ENCODE assay signal across 16 cellular contexts in genomic region chr3:107756649-107757048, GRCh38.
A peak's percentile ranks its signal among the peaks of the same experiment; 100 is the strongest.
DNase-seq lines count a peak whose midpoint lies in the region; FAIRE-seq and TF ChIP-seq lines count a peak whose summit lies in the region.
"Had no signal": no experiment of that assay in that cellular context is flagged by ENCODE, and none has a peak within 500 bp of the region (broad histone marks: within the 10 kb centered on the region; RNA-seq: fewer than 3 reads in every experiment).

No MANE protein-coding gene starts in this region.

- peaks cover 2% of the 10 kb centered on the region; the same call in 1 of the 2 replicates for H3K27me3 Mint-ChIP-seq in HFFc6 (ENCODE audit: insufficient read depth)
- H3K27me3 Mint-ChIP-seq: CD8-positive, alpha-beta memory T cell had no signal

- no peaks in the 10 kb centered on the region for H3K9me3 ChIP-seq in keratinocyte (ENCODE audit: control insufficient read depth, low read depth, low read length)
- H3K9me3 ChIP-seq in uterus = no peaks in the 10 kb centered on the region
- no peaks in the 10 kb centered on the region for H3K9me3 ChIP-seq in esophagus muscularis mucosa
- H3K9me3 ChIP-seq: HAP-1 had no signal

- H3K9ac ChIP-seq in keratinocyte (ENCODE audit: control insufficient read depth, extremely low read depth, insufficient read depth, low read length) = no peak overlapping the region

- H3K4me1 ChIP-seq in keratinocyte (ENCODE audit: control insufficient read depth, extremely low read depth, insufficient read depth, low read length) (no peaks in the 10 kb centered on the region), uterus (no peaks in the 10 kb centered on the region), esophagus muscularis mucosa (peaks cover 0 to 9% (median 2%) of the 10 kb centered on the region in 4 donors)
- H3K4me1 ChIP-seq: HAP-1 had no signal

- intact Hi-C loops in dorsolateral prefrontal cortex (cut with DNase I) (loop anchor here (5.0 to 10.0 kb wide), 2 partner anchors 86 to 168 kb away; no protein-coding TSS in a partner anchor), uterus (cut with DNase I; ENCODE audit: low total_unique reads) (no loop called here), esophagus muscularis mucosa (cut with DNase I) (no loop called here)

- H3K36me3 Mint-ChIP-seq in HFFc6 (ENCODE audit: low read depth) = no peaks in the 10 kb centered on the region

- H3K4me3 Mint-ChIP-seq in HFFc6 = no peak overlapping the region
- H3K4me3 Mint-ChIP-seq: CD8-positive, alpha-beta memory T cell had no signal

- H3K9me1 ChIP-seq in keratinocyte (ENCODE audit: control insufficient read depth, extremely low read depth, insufficient read depth, low read length) = no peaks in the 10 kb centered on the region

- TF ChIP-seq CTCF in HFFc6 (IDR thresholded peaks at IDR 0.05) = no peak
- TF ChIP-seq CTCF in dorsolateral prefrontal cortex (IDR thresholded peaks at IDR 0.05 in 54 of 56, conservative IDR thresholded peaks at IDR 0.05 in 2 of 56; ENCODE audit: low read depth in 1 of 56, partially characterized antibody in 56 of 56) = no peak
- no peak for TF ChIP-seq CTCF in keratinocyte (optimal IDR thresholded peaks at IDR 0.05 in 1 of 3, IDR thresholded peaks at IDR 0.05 in 1 of 3, conservative IDR thresholded peaks at IDR 0.05 in 1 of 3; ENCODE audit: extremely low read depth in 1 of 3, insufficient read depth in 2 of 3, low read length in 3 of 3)
- no peak for TF ChIP-seq CTCF in uterus (IDR thresholded peaks at IDR 0.05)
- no peak for TF ChIP-seq CTCF in esophagus muscularis mucosa (IDR thresholded peaks at IDR 0.05)

- H3K36me3 ChIP-seq in keratinocyte (ENCODE audit: control insufficient read depth in 2 of 2, extremely low read depth in 1 of 2, insufficient read depth in 2 of 2, low read length in 2 of 2) (peaks cover 0 to 2% of the 10 kb centered on the region in 2 experiments), uterus (no peaks in the 10 kb centered on the region), esophagus muscularis mucosa (peaks cover 0 to 19% (median 2%) of the 10 kb centered on the region in 4 donors)
- H3K36me3 ChIP-seq: HAP-1 had no signal

- FAIRE-seq in keratinocyte (lab: Jason Lieb, UNC) = peak; percentile 48

- H3K27ac Mint-ChIP-seq in HFFc6 = no peak overlapping the region
- H3K27ac Mint-ChIP-seq: CD8-positive, alpha-beta memory T cell had no signal

- no peaks in the 10 kb centered on the region for H3K9me3 Mint-ChIP-seq in HFFc6
- H3K9me3 Mint-ChIP-seq: CD8-positive, alpha-beta memory T cell had no signal

- H3K27ac ChIP-seq in dorsolateral prefrontal cortex (peak overlapping the region in 46 of 59 donors; percentile 1 to 87 (median 58)), keratinocyte (ENCODE audit: control insufficient read depth, insufficient read depth, low read length) (no peak overlapping the region), uterus (no peak overlapping the region), esophagus muscularis mucosa (replicated peaks in 1 of 4) (no peak overlapping the region)

- no peak for TF ChIP-seq POLR2A in uterus (IDR thresholded peaks at IDR 0.05)
- TF ChIP-seq POLR2A in esophagus muscularis mucosa (IDR thresholded peaks at IDR 0.05; ENCODE audit: low read depth) = no peak

- DNase-seq in HFFc6 (peak; percentile 3), dorsolateral prefrontal cortex (no peak), keratinocyte (ENCODE audit: low read depth, low spot score) (no peak), superior temporal gyrus (ENCODE audit: extremely low spot score) (peak; percentile 71), uterus (no peak), esophagus muscularis mucosa (ENCODE audit: extremely low spot score) (no peak), NCI-H2107 (lab: John Stamatoyannopoulos, UW) (no peak)
- no peak for DNase-seq in activated CD4-positive, CD25-positive, alpha-beta regulatory T cell treated with anti-CD3 and anti-CD28 coated beads, Interleukin-2, amount 50 U/mL, for 72 hours
- DNase-seq: C1 segment of cervical spinal cord; CD8-positive, alpha-beta memory T cell; NCI-H1105 treated with DMSO at 0.1 percent for 48 hours; NCI-H226; PC-3; RPMI8226; SIG-M5 had no signal

- H3K4me3 ChIP-seq in dorsolateral prefrontal cortex (peak overlapping the region in 4 of 59 donors; percentile 4 to 34 (median 8)), keratinocyte (ENCODE audit: control insufficient read depth in 2 of 3, extremely low read depth in 1 of 3, insufficient read depth in 2 of 3, low read depth in 1 of 3, low read length in 3 of 3) (no peak overlapping the region), uterus (no peak overlapping the region), esophagus muscularis mucosa (no peak overlapping the region)
- H3K4me3 ChIP-seq: HAP-1 had no signal

- H3K27me3 ChIP-seq in dorsolateral prefrontal cortex = no peaks in the 10 kb centered on the region
- H3K27me3 ChIP-seq in keratinocyte (ENCODE audit: control insufficient read depth, extremely low read depth, insufficient read depth, low read length) = no peaks in the 10 kb centered on the region
- no peaks in the 10 kb centered on the region for H3K27me3 ChIP-seq in uterus
- no peaks in the 10 kb centered on the region for H3K27me3 ChIP-seq in esophagus muscularis mucosa

- WGBS in esophagus muscularis mucosa = 79% methylated on average over 2 of the region's 2 CpGs

- dilution Hi-C loops in keratinocyte (cut with MboI; ENCODE audit: extremely low pct_ligation_motif_present, low sequenced_read_pairs) = no loop called here

- H2AFZ ChIP-seq in keratinocyte (ENCODE audit: control insufficient read depth, low read length) = no peak overlapping the region

- TF ChIP-seq EP300 in esophagus muscularis mucosa (IDR thresholded peaks at IDR 0.05) = no peak

- H3K4me1 Mint-ChIP-seq in HFFc6 (ENCODE audit: low read depth) = no peaks in the 10 kb centered on the region
- H3K4me1 Mint-ChIP-seq: CD8-positive, alpha-beta memory T cell had no signal

- no peak overlapping the region for H3K4me2 ChIP-seq in keratinocyte (ENCODE audit: control insufficient read depth, extremely low read depth, insufficient read depth, low read depth, low read length)

- H4K20me1 ChIP-seq in keratinocyte (ENCODE audit: control insufficient read depth, extremely low read depth, insufficient read depth, low read length) = no peaks in the 10 kb centered on the region

- H3K79me2 ChIP-seq in keratinocyte (ENCODE audit: control insufficient read depth, insufficient read depth, low read length) = no peaks in the 10 kb centered on the region

Comparison
In these comparisons a context has a peak if more than half of its experiments do, and no peak if none do; other contexts are left out.
1. DNase-seq: peak in HFFc6 (single experiment) and superior temporal gyrus (single experiment); none in dorsolateral prefrontal cortex (0 of 10), keratinocyte (single experiment), uterus (0 of 2), activated CD4-positive, CD25-positive, alpha-beta regulatory T cell treated with anti-CD3 and anti-CD28 coated beads, Interleukin-2, amount 50 U/mL, for 72 hours (single experiment), esophagus muscularis mucosa (single experiment) and NCI-H2107 (single experiment).
2. H3K27ac ChIP-seq: peak in dorsolateral prefrontal cortex (46 of 59); none in keratinocyte (single experiment), uterus (0 of 2) and esophagus muscularis mucosa (0 of 4).
3. intact Hi-C loops: an anchor here in dorsolateral prefrontal cortex (5.0 to 10.0 kb wide); none called in uterus and esophagus muscularis mucosa.